In genomic region chr9:113228130-113228665, GRCh38 we compare ENCODE assay signal across 20 cellular contexts. TPM values are rescaled to one million over a fixed set of nuclear protein-coding genes. Genes with fewer than 3 reads are reported as not detected.
DNase-seq lines count a peak whose midpoint lies in the region; ATAC-seq and TF ChIP-seq lines count a peak whose summit lies in the region.
"Had no signal": no experiment of that assay in that cellular context is flagged by ENCODE, and none has a peak within 500 bp of the region (broad histone marks: within the 10 kb centered on the region; RNA-seq: fewer than 3 reads in every experiment).

No MANE protein-coding gene starts in this region.

- no peaks in the 10 kb centered on the region for H3K9me3 Mint-ChIP-seq in naive thymus-derived CD8-positive, alpha-beta T cell
- no peaks in the 10 kb centered on the region for H3K9me3 Mint-ChIP-seq in stimulated activated naive CD8-positive, alpha-beta T cell treated with anti-CD3 and anti-CD28 coated beads, Interleukin-15, amount 100 ng/mL, for 72 hours
- H3K9me3 Mint-ChIP-seq: activated CD4-positive, alpha-beta memory T cell treated with anti-CD3 and anti-CD28 coated beads for 36 hours; activated naive CD4-positive, alpha-beta T cell treated with anti-CD3 and anti-CD28 coated beads, Interleukin-2, amount 50 U/mL, for 72 hours; activated T-cell treated with anti-CD3 and anti-CD28 coated beads, Interleukin-2, amount 50 U/mL, for 4 hours; dendritic cell treated with granulocyte-macrophage colony-stimulating factor and Interleukin-4, amounts not matched to agents 40 ng/mL and 50 ng/mL, for 4 days had no signal

- H3K36me3 Mint-ChIP-seq in naive thymus-derived CD8-positive, alpha-beta T cell = peaks cover 0 to 3% (median 0%) of the 10 kb centered on the region in 3 donors
- H3K36me3 Mint-ChIP-seq: activated naive CD4-positive, alpha-beta T cell treated with anti-CD3 and anti-CD28 coated beads, Interleukin-2, amount 50 U/mL, for 72 hours had no signal

- intact Hi-C loops in adrenal gland (cut with DNase I) (no loop called here), heart right ventricle (cut with DNase I) (no loop called here)

- H3K4me3 ChIP-seq in Jurkat, Clone E6-1 (ENCODE audit: low read length) = no peak overlapping the region
- H3K4me3 ChIP-seq in adrenal gland = no peak overlapping the region
- no peak overlapping the region for H3K4me3 ChIP-seq in heart right ventricle
- no peak overlapping the region for H3K4me3 ChIP-seq in osteoblast (ENCODE audit: insufficient read depth, low read length)

- POLR2A ChIA-PET in naive thymus-derived CD8-positive, alpha-beta T cell (lab: Charles Lee) = no interaction called here

- ATAC-seq in naive thymus-derived CD8-positive, alpha-beta T cell = peak; percentile 47 to 89
- no peak for ATAC-seq in heart right ventricle
- ATAC-seq in stimulated activated naive CD8-positive, alpha-beta T cell treated with anti-CD3 and anti-CD28 coated beads, Interleukin-15, amount 100 ng/mL, for 72 hours = no peak
- ATAC-seq: activated naive CD4-positive, alpha-beta T cell treated with anti-CD3 and anti-CD28 coated beads, Interleukin-2, amount 50 U/mL, for 72 hours; activated T-cell treated with anti-CD3 and anti-CD28 coated beads, Interleukin-2, amount 50 U/mL, for 4 hours; right cardiac atrium; stimulated activated naive CD8-positive, alpha-beta T cell treated with anti-CD3 and anti-CD28 coated beads, Interleukin-15, Interleukin-2, amounts not matched to agents 100 U/mL and 50 U/mL, for 24 hours had no signal

- no peak overlapping the region for H3K4me2 ChIP-seq in osteoblast (ENCODE audit: insufficient read depth, low read length)

- H4K20me1 ChIP-seq in osteoblast (ENCODE audit: insufficient read depth, low read length) = peaks cover 2% of the 10 kb centered on the region

- WGBS in adrenal gland, 4 donors = 25 to 43% (median 35%) methylated on average over 3 of the region's 3 CpGs
- 91% methylated on average over 3 of the region's 3 CpGs for WGBS in heart right ventricle, 2 donors

- H3K27ac Mint-ChIP-seq in naive thymus-derived CD8-positive, alpha-beta T cell = peak overlapping the region in 5 of 10 donors; percentile 1 to 87 (median 16)
- H3K27ac Mint-ChIP-seq in stimulated activated naive CD8-positive, alpha-beta T cell treated with anti-CD3 and anti-CD28 coated beads, Interleukin-15, amount 100 ng/mL, for 72 hours = no peak overlapping the region
- H3K27ac Mint-ChIP-seq: activated CD4-positive, alpha-beta memory T cell treated with anti-CD3 and anti-CD28 coated beads for 36 hours; activated naive CD4-positive, alpha-beta T cell treated with anti-CD3 and anti-CD28 coated beads, Interleukin-2, amount 50 U/mL, for 72 hours had no signal

- peaks cover 5 to 22% (median 19%) of the 10 kb centered on the region in 4 donors for H3K4me1 Mint-ChIP-seq in naive thymus-derived CD8-positive, alpha-beta T cell
- peaks cover 17% of the 10 kb centered on the region for H3K4me1 Mint-ChIP-seq in stimulated activated naive CD8-positive, alpha-beta T cell treated with anti-CD3 and anti-CD28 coated beads, Interleukin-15, amount 100 ng/mL, for 72 hours

- H3K4me1 ChIP-seq in adrenal gland (replicated peaks in 1 of 2) (peaks cover 0 to 23% of the 10 kb centered on the region in 2 donors), heart right ventricle (peaks cover 0 to 58% (median 16%) of the 10 kb centered on the region in 9 donors), osteoblast (ENCODE audit: insufficient read depth, low read length) (peaks cover 17% of the 10 kb centered on the region)

- H3K9me3 ChIP-seq in adrenal gland (replicated peaks in 1 of 3) = no peaks in the 10 kb centered on the region
- no peaks in the 10 kb centered on the region for H3K9me3 ChIP-seq in heart right ventricle
- no peaks in the 10 kb centered on the region for H3K9me3 ChIP-seq in osteoblast (ENCODE audit: low read depth, low read length)

- no peaks in the 10 kb centered on the region for H3K27me3 Mint-ChIP-seq in naive thymus-derived CD8-positive, alpha-beta T cell
- no peaks in the 10 kb centered on the region for H3K27me3 Mint-ChIP-seq in stimulated activated naive CD8-positive, alpha-beta T cell treated with anti-CD3 and anti-CD28 coated beads, Interleukin-15, amount 100 ng/mL, for 72 hours
- H3K27me3 Mint-ChIP-seq: activated CD4-positive, alpha-beta memory T cell treated with anti-CD3 and anti-CD28 coated beads for 36 hours; dendritic cell treated with granulocyte-macrophage colony-stimulating factor and Interleukin-4, amounts not matched to agents 40 ng/mL and 50 ng/mL, for 4 days had no signal

- H3K27ac ChIP-seq in adrenal gland (peak overlapping the region in 1 of 5 donors; percentile 32), heart right ventricle (no peak overlapping the region), osteoblast (ENCODE audit: low read depth, low read length) (no peak overlapping the region)
- H3K27ac ChIP-seq: HL-60 had no signal

- peaks cover 92% of the 10 kb centered on the region for H3K79me2 ChIP-seq in osteoblast (ENCODE audit: insufficient read depth, low read length)

- TF ChIP-seq POLR2A in adrenal gland (IDR thresholded peaks at IDR 0.05) = no peak

- DNase-seq in NCI-H2227 (lab: John Stamatoyannopoulos, UW; ENCODE audit: unreplicated experiment) (peak; percentile 4), NCI-H2227 treated with DMSO at 0.1 percent for 48 hours (lab: John Stamatoyannopoulos, UW) (no peak), adrenal gland (peak in 5 of 7 donors; percentile 24 to 63 (median 36)), heart right ventricle (no peak), osteoblast (ENCODE audit: insufficient read length, low spot score, missing footprints) (no peak)
- DNase-seq in Jurkat, Clone E6-1 (ENCODE audit: low read depth, low spot score) = peak; percentile 58
- DNase-seq in naive thymus-derived CD8-positive, alpha-beta T cell = peak in 6 of 10 donors; percentile 11 to 62 (median 38)
- no peak for DNase-seq in stimulated activated naive CD8-positive, alpha-beta T cell treated with anti-CD3 and anti-CD28 coated beads, Interleukin-15, amount 100 ng/mL, for 72 hours
- DNase-seq: activated CD4-positive, alpha-beta memory T cell treated with anti-CD3 and anti-CD28 coated beads for 36 hours; activated T-cell treated with anti-CD3 and anti-CD28 coated beads, Interleukin-2, amount 50 U/mL, for 4 hours; C1 segment of cervical spinal cord; EL; KBM-7; NCI-H1092; right cardiac atrium; stimulated activated naive CD8-positive, alpha-beta T cell treated with anti-CD3 and anti-CD28 coated beads, Interleukin-15, Interleukin-2, amounts not matched to agents 100 U/mL and 50 U/mL, for 24 hours; trophoblast cell had no signal

- TF ChIP-seq CTCF in adrenal gland (IDR thresholded peaks at IDR 0.05) (no peak), heart right ventricle (IDR thresholded peaks at IDR 0.05) (no peak), osteoblast (IDR thresholded peaks at IDR 0.05; ENCODE audit: extremely low read depth, low read depth, low read length) (no peak)

- H2AFZ ChIP-seq in osteoblast (ENCODE audit: low read length) = no peak overlapping the region

- H3K27me3 ChIP-seq in adrenal gland (no peaks in the 10 kb centered on the region), heart right ventricle (no peaks in the 10 kb centered on the region), osteoblast (ENCODE audit: insufficient read depth, low read length) (no peaks in the 10 kb centered on the region)

- H3K4me3 Mint-ChIP-seq in naive thymus-derived CD8-positive, alpha-beta T cell = no peak overlapping the region
- H3K4me3 Mint-ChIP-seq in stimulated activated naive CD8-positive, alpha-beta T cell treated with anti-CD3 and anti-CD28 coated beads, Interleukin-15, amount 100 ng/mL, for 72 hours = no peak overlapping the region
- H3K4me3 Mint-ChIP-seq: activated CD4-positive, alpha-beta memory T cell treated with anti-CD3 and anti-CD28 coated beads for 36 hours; activated T-cell treated with anti-CD3 and anti-CD28 coated beads, Interleukin-2, amount 50 U/mL, for 4 hours; dendritic cell treated with granulocyte-macrophage colony-stimulating factor and Interleukin-4, amounts not matched to agents 40 ng/mL and 50 ng/mL, for 4 days had no signal

- H3K36me3 ChIP-seq in adrenal gland (replicated peaks in 1 of 2) (no peaks in the 10 kb centered on the region), heart right ventricle (peaks cover 0 to 12% (median 0%) of the 10 kb centered on the region in 9 donors), osteoblast (ENCODE audit: insufficient read depth, low read length) (peaks cover 8% of the 10 kb centered on the region)

RNA-seq across cellular contexts. Expression of gene SLC31A1, which starts 6.9 kb away (rescaled TPM):
- 13.2 TPM for polyA plus RNA-seq in Jurkat, Clone E6-1 (2012; ENCODE audit: insufficient read depth, insufficient read length)
- total RNA-seq in adrenal gland = 10 to 100 TPM; 19.8 to 99.5 (median 28.4) TPM
- 100 to 1,000 TPM in 1 of 3 donors, 10 to 100 TPM in 2; 10.2 to 105 (median 16.3) TPM for polyA plus RNA-seq in adrenal gland
- 1 to 10 TPM; 3.7 to 4.4 TPM for total RNA-seq in naive thymus-derived CD8-positive, alpha-beta T cell
- 1 to 10 TPM; 2.0 to 4.7 (median 2.2) TPM for polyA plus RNA-seq in naive thymus-derived CD8-positive, alpha-beta T cell
- total RNA-seq in heart right ventricle = 10 to 100 TPM in 7 of 10 donors, 1 to 10 TPM in 3; 9.3 to 18.4 (median 10.9) TPM
- 10 to 100 TPM in 1 of 2 donors, 1 to 10 TPM in 1; 3.6 to 13.0 TPM for polyA plus RNA-seq in heart right ventricle
- total RNA-seq in osteoblast = 45.2 and 53.0 TPM in 2 replicates

RNA-seq across cellular contexts. Expression of gene FKBP15, which starts 7.1 kb away (rescaled TPM):
- 24.1 TPM for polyA plus RNA-seq in Jurkat, Clone E6-1 (2012; ENCODE audit: insufficient read depth, insufficient read length)
- 10 to 100 TPM; 22.2 to 38.1 (median 31.9) TPM for total RNA-seq in adrenal gland
- polyA plus RNA-seq in adrenal gland = 10 to 100 TPM; 14.1 to 30.2 (median 16.0) TPM
- total RNA-seq in naive thymus-derived CD8-positive, alpha-beta T cell = 10 to 100 TPM; 31.3 to 33.5 TPM
- 10 to 100 TPM in 1 of 3 donors, 1 to 10 TPM in 2; 7.2 to 14.4 (median 8.8) TPM for polyA plus RNA-seq in naive thymus-derived CD8-positive, alpha-beta T cell
- 10 to 100 TPM; 16.3 to 27.9 (median 20.1) TPM for total RNA-seq in heart right ventricle
- polyA plus RNA-seq in heart right ventricle = 10 to 100 TPM; 10.7 to 12.4 TPM
- 29.8 and 31.8 TPM in 2 replicates for total RNA-seq in osteoblast

RNA-seq across cellular contexts. Expression of gene CDC26, which starts 47.2 kb away (rescaled TPM):
- 44.0 TPM for polyA plus RNA-seq in Jurkat, Clone E6-1 (2012; ENCODE audit: insufficient read depth, insufficient read length)
- 10 to 100 TPM; 25.7 to 40.1 (median 28.5) TPM for total RNA-seq in adrenal gland
- polyA plus RNA-seq in adrenal gland = 10 to 100 TPM; 26.7 to 63.7 (median 29.8) TPM
- total RNA-seq in naive thymus-derived CD8-positive, alpha-beta T cell = 10 to 100 TPM; 33.0 to 37.4 TPM
- polyA plus RNA-seq in naive thymus-derived CD8-positive, alpha-beta T cell = 100 to 1,000 TPM; 148 to 193 (median 173) TPM
- total RNA-seq in heart right ventricle = 10 to 100 TPM; 26.7 to 39.7 (median 30.8) TPM
- polyA plus RNA-seq in heart right ventricle = 10 to 100 TPM; 24.6 to 48.8 TPM
- total RNA-seq in osteoblast = 20.9 and 27.9 TPM in 2 replicates

RNA-seq across cellular contexts. Expression of gene PRPF4, which starts 47.3 kb away (rescaled TPM):
- 61.1 TPM for polyA plus RNA-seq in Jurkat, Clone E6-1 (2012; ENCODE audit: insufficient read depth, insufficient read length)
- 10 to 100 TPM; 14.3 to 36.5 (median 22.7) TPM for total RNA-seq in adrenal gland
- polyA plus RNA-seq in adrenal gland = 10 to 100 TPM in 2 of 3 donors, 1 to 10 TPM in 1; 9.6 to 37.9 (median 11.7) TPM
- 10 to 100 TPM; 16.6 to 17.2 TPM for total RNA-seq in naive thymus-derived CD8-positive, alpha-beta T cell
- polyA plus RNA-seq in naive thymus-derived CD8-positive, alpha-beta T cell = 10 to 100 TPM; 21.7 to 24.0 (median 23.0) TPM
- total RNA-seq in heart right ventricle = 10 to 100 TPM; 10.7 to 17.2 (median 13.3) TPM
- 10 to 100 TPM in 1 of 2 donors, 1 to 10 TPM in 1; 5.3 to 13.7 TPM for polyA plus RNA-seq in heart right ventricle
- 18.1 and 21.8 TPM in 2 replicates for total RNA-seq in osteoblast

Comparison
In these comparisons a context has a peak if more than half of its experiments do, and no peak if none do; other contexts are left out.
1. DNase-seq: peak in NCI-H2227 (single experiment), Jurkat, Clone E6-1 (single experiment), adrenal gland (5 of 7) and naive thymus-derived CD8-positive, alpha-beta T cell (6 of 10); none in NCI-H2227 treated with DMSO at 0.1 percent for 48 hours (single experiment), heart right ventricle (0 of 2), osteoblast (single experiment) and stimulated activated naive CD8-positive, alpha-beta T cell treated with anti-CD3 and anti-CD28 coated beads, Interleukin-15, amount 100 ng/mL, for 72 hours (0 of 2).
2. ATAC-seq: peak in naive thymus-derived CD8-positive, alpha-beta T cell (2 of 2); none in heart right ventricle (0 of 8) and stimulated activated naive CD8-positive, alpha-beta T cell treated with anti-CD3 and anti-CD28 coated beads, Interleukin-15, amount 100 ng/mL, for 72 hours (single experiment).